Comparison of ENCODE assay signal across 8 cellular contexts in genomic region chr4:48315728-48316630, GRCh38. TPM values are rescaled to one million over a fixed set of nuclear protein-coding genes. Genes with fewer than 3 reads are reported as not detected.
A peak's percentile ranks its signal among the peaks of the same experiment; 100 is the strongest.
DNase-seq lines count a peak whose midpoint lies in the region; ATAC-seq, FAIRE-seq and TF ChIP-seq lines count a peak whose summit lies in the region.

No MANE protein-coding gene starts in this region.

- intact Hi-C loops in Caco-2 (cut with micrococcal nuclease; ENCODE audit: unreplicated experiment): loop anchor here (1.0 to 10.0 kb wide), 6 partner anchors 25 to 230 kb away; partner anchors contain the start of genes SLAIN2 and SLC10A4

- peak in 1 of 2 experiments; percentile 50 for DNase-seq in Caco-2
- peak; percentile 27 for DNase-seq in NCI-H2196 treated with DMSO at 0.1 percent for 48 hours (lab: John Stamatoyannopoulos, UW; ENCODE audit: unreplicated experiment)
- peak; percentile 1 for DNase-seq in activated CD4-positive, alpha-beta T cell treated with anti-CD3 and anti-CD28 coated beads, Interleukin-2, amount 50 U/mL, for 1 hour
- peak; percentile 13 for DNase-seq in globus pallidus (ENCODE audit: low spot score)
- DNase-seq in small intestine: peak; percentile 64
- no peak for DNase-seq in stimulated activated naive CD4-positive, alpha-beta T cell treated with Interleukin-2 at 50 U/mL for 16 hours (lab: John Stamatoyannopoulos, UW)

- no peaks in the 10 kb centered on the region for H3K27me3 ChIP-seq in Caco-2 (replicated peaks; ENCODE audit: control insufficient read depth, insufficient read depth, low read length)
- no peaks in the 10 kb centered on the region for H3K27me3 ChIP-seq in small intestine (ENCODE audit: control insufficient read depth in 2 of 2, insufficient read depth in 2 of 2, low read length in 2 of 2)

- no peak for FAIRE-seq in small intestine (lab: Jason Lieb, UNC)

- H3K36me3 Mint-ChIP-seq in Caco-2 (ENCODE audit: insufficient read depth, unreplicated experiment): no peaks in the 10 kb centered on the region

- no peaks in the 10 kb centered on the region for H3K36me3 ChIP-seq in Caco-2 (ENCODE audit: control insufficient read depth, insufficient read depth, low read length)
- H3K36me3 ChIP-seq in small intestine (ENCODE audit: control insufficient read depth in 2 of 2, insufficient read depth in 2 of 2, low read length in 2 of 2): no peaks in the 10 kb centered on the region

- no peak overlapping the region for H3K27ac Mint-ChIP-seq in Caco-2 (ENCODE audit: unreplicated experiment)

- ATAC-seq in GM18519 (IDR thresholded peaks at IDR 0.05; ENCODE audit: low FRiP score, unreplicated experiment) (peak; percentile 77), HG03039 (IDR thresholded peaks at IDR 0.05; ENCODE audit: unreplicated experiment) (peak; percentile 82)

- CTCF ChIA-PET in Caco-2 (lab: Charles Lee): no interaction called here

- no peak overlapping the region for H3K4me3 Mint-ChIP-seq in Caco-2 (ENCODE audit: unreplicated experiment)

- 33 to 37% (median 34%) methylated on average over 7 of the region's 7 CpGs for whole genome bisulfite sequencing in small intestine, 3 donors

- peaks cover under 1% of the 10 kb centered on the region for H3K4me1 Mint-ChIP-seq in Caco-2 (ENCODE audit: low read depth, unreplicated experiment)

- TF ChIP-seq CTCF in Caco-2 (IDR thresholded peaks at IDR 0.05; ENCODE audit: insufficient read depth in 1 of 2, low read depth in 1 of 2, low read length in 1 of 2, severe bottlenecking in 1 of 2, unreplicated experiment in 1 of 2): peak; percentile 59 to 60

- BruUV-seq in Caco-2 (replicated peaks; lab: Mats Ljungman, UMichigan): no TSS peak

- no peaks in the 10 kb centered on the region for H3K4me1 ChIP-seq in Caco-2
- H3K4me1 ChIP-seq in small intestine (ENCODE audit: control insufficient read depth in 2 of 2, insufficient read depth in 1 of 2, low read depth in 1 of 2, low read length in 1 of 2): no peaks in the 10 kb centered on the region

- POLR2A ChIA-PET in Caco-2 (lab: Charles Lee): no interaction called here

- no peak overlapping the region for H3K27ac ChIP-seq in small intestine (ENCODE audit: low read depth in 1 of 2, low read length in 1 of 2)

- H3K9me3 Mint-ChIP-seq in Caco-2 (ENCODE audit: unreplicated experiment): no peaks in the 10 kb centered on the region

- H3K4me3 ChIP-seq in Caco-2 (ENCODE audit: low read depth, low read length) (no peak overlapping the region), small intestine (ENCODE audit: low read depth in 1 of 2, low read length in 2 of 2) (no peak overlapping the region)

- no peaks in the 10 kb centered on the region for H3K27me3 Mint-ChIP-seq in Caco-2 (ENCODE audit: insufficient read depth, unreplicated experiment)

- H3K9me3 ChIP-seq in Caco-2 (no peaks in the 10 kb centered on the region), small intestine (ENCODE audit: control insufficient read depth, low read depth) (no peaks in the 10 kb centered on the region)

RNA-seq across cellular contexts. Expression of gene SLAIN2, which starts 25.4 kb away (rescaled TPM):
- total RNA-seq in Caco-2 (2022): 44.8 and 46.6 TPM in 2 replicates
- polyA plus RNA-seq in small intestine: 10 to 100 TPM; 21.1 to 22.1 (median 21.2) TPM

RNA-seq across cellular contexts. Expression of gene TEC, which starts 46.3 kb away (rescaled TPM):
- 2.0 and 2.2 TPM in 2 replicates for total RNA-seq in Caco-2 (2022)
- polyA plus RNA-seq in small intestine: 1 to 10 TPM; 1.3 to 3.8 (median 2.7) TPM
